1 cellular context compared by ENCODE assay signal in the genomic region with DNA sequence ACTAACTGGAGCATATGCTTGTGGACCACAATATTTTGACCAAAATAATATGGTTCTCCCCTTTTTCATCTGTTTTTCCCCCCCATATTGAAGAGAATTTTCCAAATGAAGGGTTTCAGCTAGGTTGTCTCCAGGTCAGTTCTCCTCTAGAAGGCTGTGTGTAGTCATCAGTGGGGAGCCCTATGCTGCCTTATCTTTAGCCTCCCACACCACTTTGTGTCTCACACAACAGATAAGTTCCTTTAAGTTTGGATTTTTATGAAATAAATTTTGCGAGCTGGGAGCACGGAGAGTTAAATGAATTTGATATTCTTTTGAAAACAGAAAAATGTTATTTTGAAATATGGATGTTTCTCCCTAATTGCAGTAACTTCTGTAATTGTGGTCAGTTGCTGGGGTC.
TF ChIP-seq lines count a peak whose summit lies in the region.

No MANE protein-coding gene starts in this region.

TF ChIP-seq in K562, 482 proteins besides CTCF, POLR2A, EP300 and RAD21 (continued from another document):
- TF ChIP-seq ATF3 (IDR thresholded peaks at IDR 0.05) (0 out of 2 replicates have a peak, but pooled peaks have one; percentile 19), ATF3 (CRISPR knock-in tag; conservative IDR thresholded peaks at IDR 0.05) (no peak), DPF2 (IDR thresholded peaks at IDR 0.05) (peak; percentile 80), POLR2AphosphoS5 (IDR thresholded peaks at IDR 0.05; ENCODE audit: control insufficient read depth, insufficient read depth, low read depth, low read length) (peak; percentile 29; the same call in 1 of the 2 replicates), RBM14 (IDR thresholded peaks at IDR 0.05; ENCODE audit: borderline replicate concordance, insufficient read depth, low read depth, low read length) (no peak), GABPB1 (CRISPR knock-in tag; IDR thresholded peaks at IDR 0.05) (no peak), IFI16 (CRISPR knock-in tag; IDR thresholded peaks at IDR 0.05) (no peak), ZNF121 (CRISPR knock-in tag; conservative IDR thresholded peaks at IDR 0.05) (no peak), ZNF384 (IDR thresholded peaks at IDR 0.05; ENCODE audit: low read depth, low read length) (no peak), RBM22 (IDR thresholded peaks at IDR 0.05; ENCODE audit: low read depth, low read length, poor library complexity, severe bottlenecking) (no peak), ZNF263 (CRISPR knock-in tag; IDR thresholded peaks at IDR 0.05; ENCODE audit: borderline replicate concordance) (peak; percentile 71; the same call in 1 of the 2 replicates), FOXA3 (CRISPR knock-in tag; conservative IDR thresholded peaks at IDR 0.05 in 1 of 2, IDR thresholded peaks at IDR 0.05 in 1 of 2) (no peak), ZBTB1 (CRISPR knock-in tag; IDR thresholded peaks at IDR 0.05; ENCODE audit: borderline replicate concordance, low read depth) (no peak), EGR1 (conservative IDR thresholded peaks at IDR 0.05) (peak; percentile 25; the same call in 1 of the 2 replicates), TFAM (CRISPR knock-in tag; conservative IDR thresholded peaks at IDR 0.05) (no peak), ZNF12 (CRISPR knock-in tag; IDR thresholded peaks at IDR 0.05) (no peak), EHMT2 (IDR thresholded peaks at IDR 0.05) (no peak), CEBPZ (IDR thresholded peaks at IDR 0.05; ENCODE audit: borderline replicate concordance, low read depth, low read length) (no peak), RREB1 (CRISPR knock-in tag; IDR thresholded peaks at IDR 0.05) (no peak), TGIF2 (CRISPR knock-in tag; IDR thresholded peaks at IDR 0.05) (no peak)
- TF ChIP-seq, protein P1, sequence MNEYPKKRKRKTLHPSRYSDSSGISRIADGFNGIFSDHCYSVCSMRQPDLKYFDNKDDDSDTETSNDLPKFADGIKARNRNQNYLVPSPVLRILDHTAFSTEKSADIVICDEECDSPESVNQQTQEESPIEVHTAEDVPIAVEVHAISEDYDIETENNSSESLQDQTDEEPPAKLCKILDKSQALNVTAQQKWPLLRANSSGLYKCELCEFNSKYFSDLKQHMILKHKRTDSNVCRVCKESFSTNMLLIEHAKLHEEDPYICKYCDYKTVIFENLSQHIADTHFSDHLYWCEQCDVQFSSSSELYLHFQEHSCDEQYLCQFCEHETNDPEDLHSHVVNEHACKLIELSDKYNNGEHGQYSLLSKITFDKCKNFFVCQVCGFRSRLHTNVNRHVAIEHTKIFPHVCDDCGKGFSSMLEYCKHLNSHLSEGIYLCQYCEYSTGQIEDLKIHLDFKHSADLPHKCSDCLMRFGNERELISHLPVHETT (CRISPR knock-in tag; conservative IDR thresholded peaks at IDR 0.05 in 1 of 2, IDR thresholded peaks at IDR 0.05 in 1 of 2), result no peak
- TF ChIP-seq, protein P2, sequence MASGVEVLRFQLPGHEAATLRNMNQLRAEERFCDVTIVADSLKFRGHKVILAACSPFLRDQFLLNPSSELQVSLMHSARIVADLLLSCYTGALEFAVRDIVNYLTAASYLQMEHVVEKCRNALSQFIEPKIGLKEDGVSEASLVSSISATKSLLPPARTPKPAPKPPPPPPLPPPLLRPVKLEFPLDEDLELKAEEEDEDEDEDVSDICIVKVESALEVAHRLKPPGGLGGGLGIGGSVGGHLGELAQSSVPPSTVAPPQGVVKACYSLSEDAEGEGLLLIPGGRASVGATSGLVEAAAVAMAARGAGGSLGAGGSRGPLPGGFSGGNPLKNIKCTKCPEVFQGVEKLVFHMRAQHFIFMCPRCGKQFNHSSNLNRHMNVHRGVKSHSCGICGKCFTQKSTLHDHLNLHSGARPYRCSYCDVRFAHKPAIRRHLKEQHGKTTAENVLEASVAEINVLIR (CRISPR knock-in tag; IDR thresholded peaks at IDR 0.05), result no peak
